Comparison of ENCODE assay signal across 17 cellular contexts in the genomic region with DNA sequence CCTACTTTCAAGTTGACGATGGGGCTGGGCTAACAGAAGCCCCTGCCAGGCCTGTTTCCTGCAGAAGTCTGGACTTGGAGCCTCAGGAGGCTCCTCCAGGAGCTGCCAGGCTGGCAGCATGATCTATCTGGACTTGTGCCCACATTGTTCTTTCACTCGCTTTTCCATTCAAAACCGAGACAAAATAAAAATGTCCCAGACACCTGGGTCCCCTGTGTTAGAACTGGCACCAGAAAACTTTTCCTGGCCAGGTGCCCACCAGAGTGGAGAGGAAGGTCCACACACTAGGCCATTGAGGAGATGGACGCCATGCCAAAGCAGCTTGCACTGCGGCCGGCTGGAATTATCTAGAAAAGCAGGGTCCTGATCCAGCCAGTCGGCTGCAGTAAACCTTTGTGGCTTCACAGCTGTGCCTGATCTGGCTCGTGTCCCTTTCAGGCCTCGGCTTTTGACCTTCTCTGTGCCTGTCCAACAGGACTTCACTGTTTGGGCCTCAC.
DNase-seq lines count a peak whose midpoint lies in the region; TF ChIP-seq lines count a peak whose summit lies in the region.
"Had no signal": no experiment of that assay in that cellular context is flagged by ENCODE, and none has a peak within 500 bp of the region (broad histone marks: within the 10 kb centered on the region; RNA-seq: fewer than 3 reads in every experiment).

No MANE protein-coding gene starts in this region.

- no peak overlapping the region for H2AFZ ChIP-seq in fibroblast of lung (ENCODE audit: low read length)

- H3K4me2 ChIP-seq in fibroblast of lung (ENCODE audit: extremely low read depth, insufficient read depth, low read length) = peak overlapping the region; percentile 25

- H3K27me3 ChIP-seq in fibroblast of lung (ENCODE audit: control insufficient read depth, insufficient read depth, low read length) = no peaks in the 10 kb centered on the region
- no peaks in the 10 kb centered on the region for H3K27me3 ChIP-seq in tibial artery
- H3K27me3 ChIP-seq: dorsolateral prefrontal cortex, suprapubic skin had no signal

- TF ChIP-seq CTCF in fibroblast of lung (conservative IDR thresholded peaks at IDR 0.05 in 1 of 2, IDR thresholded peaks at IDR 0.05 in 1 of 2; ENCODE audit: low read depth in 1 of 2, low read length in 2 of 2) (no peak), tibial artery (IDR thresholded peaks at IDR 0.05) (no peak)

- DNase-seq in RPMI8226 = peak; percentile 17
- DNase-seq in fibroblast of lung (ENCODE audit: low read depth in 2 of 2) = peak in 1 of 2 donors; percentile 33
- peak; percentile 39 for DNase-seq in medulla oblongata (ENCODE audit: extremely low spot score)
- peak; percentile 52 to 71 for DNase-seq in tibial artery
- no peak for DNase-seq in RKO (ENCODE audit: low spot score)
- no peak for DNase-seq in DMS79 (lab: John Stamatoyannopoulos, UW)
- no peak for DNase-seq in AG20443 (ENCODE audit: low spot score)
- DNase-seq: activated naive CD4-positive, alpha-beta T cell treated with anti-CD3 and anti-CD28 coated beads for 36 hours; activated T-cell treated with anti-CD3 and anti-CD28 coated beads for 4 hours; GDM1; GOT3; NCI-H1092; stimulated activated CD4-positive, alpha-beta T cell treated with anti-CD3 and anti-CD28 coated beads, Interleukin-4, amount 100 ng/mL, for 24 hours had no signal

- H3K79me2 ChIP-seq in fibroblast of lung (ENCODE audit: control insufficient read depth, insufficient read depth, low read length) = no peaks in the 10 kb centered on the region

- H3K9me3 ChIP-seq in fibroblast of lung (ENCODE audit: control insufficient read depth, insufficient read depth, low read depth, low read length) = no peaks in the 10 kb centered on the region
- no peaks in the 10 kb centered on the region for H3K9me3 ChIP-seq in tibial artery
- H3K9me3 ChIP-seq: suprapubic skin had no signal

- intact Hi-C loops in tibial artery (cut with DNase I; ENCODE audit: low total_unique reads) = no loop called here

- H3K4me3 ChIP-seq in fibroblast of lung (replicated peaks in 1 of 4; ENCODE audit: control extremely low read depth in 1 of 4, insufficient read depth in 1 of 4, low read depth in 3 of 4, low read length in 4 of 4) (no peak overlapping the region), tibial artery (no peak overlapping the region)
- H3K4me3 ChIP-seq: GM12878, suprapubic skin had no signal

- no peaks in the 10 kb centered on the region for H4K20me1 ChIP-seq in fibroblast of lung (ENCODE audit: control insufficient read depth, extremely low read depth, insufficient read depth, low read length)

- no peak overlapping the region for H3K9ac ChIP-seq in fibroblast of lung (ENCODE audit: insufficient read depth, low read length)

- H3K27ac ChIP-seq in fibroblast of lung (ENCODE audit: insufficient read depth, low read length) (no peak overlapping the region), tibial artery (no peak overlapping the region)
- H3K27ac ChIP-seq: HL-60, suprapubic skin had no signal

- H3K36me3 ChIP-seq in fibroblast of lung (ENCODE audit: control insufficient read depth, insufficient read depth, low read length) (no peaks in the 10 kb centered on the region), tibial artery (no peaks in the 10 kb centered on the region)
- H3K36me3 ChIP-seq: suprapubic skin had no signal

- H3K4me1 ChIP-seq in fibroblast of lung (ENCODE audit: control insufficient read depth, extremely low read depth, insufficient read depth, low read length) (peaks cover 9% of the 10 kb centered on the region), tibial artery (peaks cover 0 to 13% (median 3%) of the 10 kb centered on the region in 4 donors)

Comparison
In these comparisons a context has a peak if more than half of its experiments do, and no peak if none do; other contexts are left out.
1. DNase-seq: peak in RPMI8226 (single experiment), medulla oblongata (single experiment) and tibial artery (2 of 2); none in RKO (single experiment), DMS79 (single experiment) and AG20443 (single experiment).